1 cellular context compared by ENCODE assay signal in the genomic region with DNA sequence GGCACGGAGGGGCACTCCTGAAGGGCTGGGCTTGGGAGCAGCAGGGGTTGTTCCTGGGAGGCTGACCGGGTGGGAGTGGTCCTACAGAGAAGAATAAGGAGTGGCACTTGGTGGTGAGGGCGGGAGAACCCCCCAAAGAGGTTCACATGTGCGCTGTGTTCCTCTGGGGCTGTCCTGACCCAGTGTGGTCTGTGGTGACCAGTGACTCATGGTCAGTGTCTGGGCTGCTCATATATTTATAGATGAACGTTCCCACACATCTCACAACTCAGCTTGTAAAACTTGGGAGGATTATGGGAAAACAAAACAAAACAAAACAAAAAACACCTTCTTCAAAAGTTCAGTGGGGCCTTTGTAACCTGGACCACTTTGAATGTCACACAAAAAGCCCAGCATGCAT.
A peak's percentile ranks its signal among the peaks of the same experiment; 100 is the strongest.
TF ChIP-seq lines count a peak whose summit lies in the region.

No MANE protein-coding gene starts in this region.

TF ChIP-seq in IMR-90, 13 proteins besides CTCF, POLR2A, EP300 and RAD21:
- 0 out of 2 replicates have a peak, but pooled peaks have one; percentile 15 for TF ChIP-seq BHLHE40 (IDR thresholded peaks at IDR 0.05; ENCODE audit: low read depth, low read length)
- TF ChIP-seq MXI1 (IDR thresholded peaks at IDR 0.05; ENCODE audit: borderline replicate concordance, low read depth, low read length), result no peak
- TF ChIP-seq FOS (IDR thresholded peaks at IDR 0.05; ENCODE audit: low read depth, low read length), result peak; percentile 33; the same call in 1 of the 2 replicates
